In the genomic region with DNA sequence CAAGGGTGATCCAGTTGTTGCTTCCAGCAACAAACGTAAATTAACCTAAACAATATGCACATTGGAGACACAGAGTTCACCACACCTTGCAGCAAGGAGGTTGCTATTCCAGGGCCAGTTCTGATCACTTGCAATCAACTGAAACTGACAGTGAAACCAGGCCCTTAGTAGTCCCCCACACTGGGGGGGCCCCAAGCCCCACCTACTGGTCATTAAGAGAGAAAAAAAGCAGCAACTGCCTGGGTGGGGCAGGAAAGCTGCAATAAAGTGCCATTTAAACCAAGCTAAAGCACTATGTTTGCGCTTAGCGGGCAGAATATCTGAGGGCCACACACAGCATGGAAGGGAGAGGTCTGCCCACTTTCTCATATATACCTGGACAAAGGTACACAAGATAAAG, we compare ENCODE assay signal across 1 cellular context.
TF ChIP-seq lines count a peak whose summit lies in the region.

No MANE protein-coding gene starts in this region.

TF ChIP-seq in HepG2, 621 proteins besides CTCF, POLR2A, EP300 and RAD21 (continued from another document):
- TF ChIP-seq, protein P1, sequence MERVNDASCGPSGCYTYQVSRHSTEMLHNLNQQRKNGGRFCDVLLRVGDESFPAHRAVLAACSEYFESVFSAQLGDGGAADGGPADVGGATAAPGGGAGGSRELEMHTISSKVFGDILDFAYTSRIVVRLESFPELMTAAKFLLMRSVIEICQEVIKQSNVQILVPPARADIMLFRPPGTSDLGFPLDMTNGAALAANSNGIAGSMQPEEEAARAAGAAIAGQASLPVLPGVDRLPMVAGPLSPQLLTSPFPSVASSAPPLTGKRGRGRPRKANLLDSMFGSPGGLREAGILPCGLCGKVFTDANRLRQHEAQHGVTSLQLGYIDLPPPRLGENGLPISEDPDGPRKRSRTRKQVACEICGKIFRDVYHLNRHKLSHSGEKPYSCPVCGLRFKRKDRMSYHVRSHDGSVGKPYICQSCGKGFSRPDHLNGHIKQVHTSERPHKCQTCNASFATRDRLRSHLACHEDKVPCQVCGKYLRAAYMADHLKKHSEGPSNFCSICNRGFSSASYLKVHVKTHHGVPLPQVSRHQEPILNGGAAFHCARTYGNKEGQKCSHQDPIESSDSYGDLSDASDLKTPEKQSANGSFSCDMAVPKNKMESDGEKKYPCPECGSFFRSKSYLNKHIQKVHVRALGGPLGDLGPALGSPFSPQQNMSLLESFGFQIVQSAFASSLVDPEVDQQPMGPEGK (CRISPR knock-in tag; IDR thresholded peaks at IDR 0.05), result 0 out of 2 replicates have a peak, but pooled peaks have one; percentile 25
- TF ChIP-seq FIP1L1 (IDR thresholded peaks at IDR 0.05; ENCODE audit: borderline replicate concordance, insufficient read depth, low read depth, low read length), result no peak
- TF ChIP-seq ATAD3A (CRISPR knock-in tag; IDR thresholded peaks at IDR 0.05), result no peak
TF ChIP-seq in HepG2: peak in this region for 1.
